24 cellular contexts compared by ENCODE assay signal in genomic region chr1:66571789-66572188, GRCh38. TPM values are rescaled to one million over a fixed set of nuclear protein-coding genes. Genes with fewer than 3 reads are reported as not detected.
A peak's percentile ranks its signal among the peaks of the same experiment; 100 is the strongest.
DNase-seq lines count a peak whose midpoint lies in the region; ATAC-seq and TF ChIP-seq lines count a peak whose summit lies in the region.
"Had no signal": no experiment of that assay in that cellular context is flagged by ENCODE, and none has a peak within 500 bp of the region (broad histone marks: within the 10 kb centered on the region; RNA-seq: fewer than 3 reads in every experiment).

No MANE protein-coding gene starts in this region.

- no peak overlapping the region for H3K27ac Mint-ChIP-seq in naive thymus-derived CD4-positive, alpha-beta T cell

- no peaks in the 10 kb centered on the region for H3K27me3 ChIP-seq in naive thymus-derived CD4-positive, alpha-beta T cell (ENCODE audit: control insufficient read depth in 2 of 2, insufficient read depth in 2 of 2, low read length in 2 of 2)
- no peaks in the 10 kb centered on the region; the same call in 1 of the 2 replicates for H3K27me3 ChIP-seq in Karpas-422 (ENCODE audit: low read length)
- H3K27me3 ChIP-seq: brain microvascular endothelial cell, neutrophil, SJCRH30, tibial artery had no signal

- POLR2A ChIA-PET in AG04449 (lab: Yijun Ruan, JAX) = no interaction called here
- POLR2A ChIA-PET in naive thymus-derived CD4-positive, alpha-beta T cell (lab: Charles Lee) = no interaction called here

- no peaks in the 10 kb centered on the region for H3K4me1 ChIP-seq in naive thymus-derived CD4-positive, alpha-beta T cell (ENCODE audit: control insufficient read depth in 2 of 2, insufficient read depth in 2 of 2, low read length in 2 of 2)
- no peaks in the 10 kb centered on the region; the same call in 1 of the 2 replicates for H3K4me1 ChIP-seq in Karpas-422 (ENCODE audit: low read length)

- DNase-seq in AG04449 (ENCODE audit: low read depth, low spot score) = peak; percentile 38
- peak; percentile 43 for DNase-seq in HPDE6-E6E7 (ENCODE audit: extremely low spot score)
- peak; percentile 58 for DNase-seq in amniotic epithelial cell (ENCODE audit: low read depth)
- peak; percentile 52 for DNase-seq in islet precursor cell
- DNase-seq in HT-29 (ENCODE audit: low spot score) = no peak
- no peak for DNase-seq in naive thymus-derived CD4-positive, alpha-beta T cell
- no peak for DNase-seq in Karpas-422
- DNase-seq: activated CD4-positive, alpha-beta T cell treated with anti-CD3 and anti-CD28 coated beads for 48 hours; activated naive CD4-positive, alpha-beta T cell treated with anti-CD3 and anti-CD28 coated beads, Interleukin-2, amount 50 U/mL, for 16 hours; activated T-cell treated with anti-CD3 and anti-CD28 coated beads for 4 hours; brain microvascular endothelial cell; Calu3; effector memory CD4-positive, alpha-beta T cell; midbrain; NCI-H1436 treated with DMSO at 0.1 percent for 48 hours; NCI-H2227 treated with DMSO at 0.1 percent for 48 hours; SJCRH30; stimulated activated CD4-positive, alpha-beta T cell treated with anti-CD3 and anti-CD28 coated beads, Interleukin-4, amount 100 ng/mL, for 4 hours; T1000; tibial artery had no signal

- H3K4me1 Mint-ChIP-seq in naive thymus-derived CD4-positive, alpha-beta T cell = no peaks in the 10 kb centered on the region

- no peaks in the 10 kb centered on the region for H3K36me3 ChIP-seq in naive thymus-derived CD4-positive, alpha-beta T cell (ENCODE audit: control insufficient read depth in 2 of 3, insufficient read depth in 3 of 3, low read length in 3 of 3)
- no peaks in the 10 kb centered on the region for H3K36me3 ChIP-seq in Karpas-422 (ENCODE audit: insufficient read depth, low read length)
- H3K36me3 ChIP-seq: brain microvascular endothelial cell, neutrophil, SJCRH30, tibial artery had no signal

- no peaks in the 10 kb centered on the region for H3K79me2 ChIP-seq in Karpas-422 (ENCODE audit: low read length)

- intact Hi-C loops in naive thymus-derived CD4-positive, alpha-beta T cell (cut with micrococcal nuclease) = no loop called here

- H3K4me2 ChIP-seq in Karpas-422 (ENCODE audit: low read depth, low read length, poor library complexity, severe bottlenecking) = no peak overlapping the region

- no peak overlapping the region for H3K4me3 Mint-ChIP-seq in naive thymus-derived CD4-positive, alpha-beta T cell

- H4K20me1 ChIP-seq in Karpas-422 (ENCODE audit: insufficient read depth, low read depth, low read length) = no peaks in the 10 kb centered on the region

- no peak overlapping the region for H3K9ac ChIP-seq in Karpas-422 (ENCODE audit: low read length)

- peaks cover 0 to 6% (median 2%) of the 10 kb centered on the region in 11 donors for H3K9me3 Mint-ChIP-seq in naive thymus-derived CD4-positive, alpha-beta T cell

- TF ChIP-seq CTCF in AG04449 (IDR thresholded peaks at IDR 0.05; ENCODE audit: insufficient read depth, low read length, missing control alignments) = no peak

- no peaks in the 10 kb centered on the region for H3K36me3 Mint-ChIP-seq in naive thymus-derived CD4-positive, alpha-beta T cell

- ATAC-seq in naive thymus-derived CD4-positive, alpha-beta T cell = no peak
- ATAC-seq in HG02678 (IDR thresholded peaks at IDR 0.05; ENCODE audit: unreplicated experiment) = no peak
- ATAC-seq: sciatic nerve had no signal

- CTCF ChIA-PET in AG04449 (lab: Yijun Ruan, JAX) = interaction anchor here (1.3 kb wide), 2 partner anchors 14 to 68 kb away, joined by 3 read pairs; no protein-coding TSS in a partner anchor
- CTCF ChIA-PET in naive thymus-derived CD4-positive, alpha-beta T cell (lab: Charles Lee) = no interaction called here

- no peaks in the 10 kb centered on the region for H3K9me2 ChIP-seq in Karpas-422 (replicated peaks; ENCODE audit: insufficient read depth, low read length)

- peaks cover 7 to 32% (median 13%) of the 10 kb centered on the region in 5 donors for H3K27me3 Mint-ChIP-seq in naive thymus-derived CD4-positive, alpha-beta T cell

- H3K9me3 ChIP-seq in naive thymus-derived CD4-positive, alpha-beta T cell (ENCODE audit: control insufficient read depth in 2 of 3, low read length in 3 of 3) = no peaks in the 10 kb centered on the region
- H3K9me3 ChIP-seq in Karpas-422 (ENCODE audit: low read length) = no peaks in the 10 kb centered on the region
- H3K9me3 ChIP-seq: neutrophil, SJCRH30, tibial artery had no signal

- H3K4me3 ChIP-seq in AG04449 (ENCODE audit: low read depth, low read length) (no peak overlapping the region), Karpas-422 (ENCODE audit: low read length) (no peak overlapping the region)
- H3K4me3 ChIP-seq in naive thymus-derived CD4-positive, alpha-beta T cell (ENCODE audit: low read length) = no peak overlapping the region
- H3K4me3 ChIP-seq: SJCRH30, tibial artery had no signal

- H2AFZ ChIP-seq in Karpas-422 (ENCODE audit: low read length) = no peak overlapping the region

- no peak overlapping the region for H3K27ac ChIP-seq in naive thymus-derived CD4-positive, alpha-beta T cell (ENCODE audit: low read depth, low read length)
- H3K27ac ChIP-seq in Karpas-422 (ENCODE audit: low read length) = no peak overlapping the region
- H3K27ac ChIP-seq: brain microvascular endothelial cell, HL-60, neutrophil, SJCRH30, tibial artery had no signal

RNA-seq across cellular contexts. Expression of gene SGIP1, which starts 37.8 kb away (rescaled TPM):
- not detected in 2 replicates for total RNA-seq in HT-29 (2014; rRNA removed; shearing (Covaris generic))
- total RNA-seq in naive thymus-derived CD4-positive, alpha-beta T cell = not detected
- not detected for polyA plus RNA-seq in naive thymus-derived CD4-positive, alpha-beta T cell
- total RNA-seq in Karpas-422 (2014; rRNA removed; shearing (Covaris generic); ENCODE audit: low replicate concordance) = not detected in 2 replicates
- total RNA-seq: Calu3 had no signal

Comparison
In these comparisons a context has a peak if more than half of its experiments do, and no peak if none do; other contexts are left out.
1. DNase-seq: peak in AG04449 (single experiment), HPDE6-E6E7 (single experiment), amniotic epithelial cell (single experiment) and islet precursor cell (single experiment); none in HT-29 (single experiment), naive thymus-derived CD4-positive, alpha-beta T cell (0 of 9) and Karpas-422 (single experiment).